Comparison of ENCODE assay signal across 18 cellular contexts in the genomic region with DNA sequence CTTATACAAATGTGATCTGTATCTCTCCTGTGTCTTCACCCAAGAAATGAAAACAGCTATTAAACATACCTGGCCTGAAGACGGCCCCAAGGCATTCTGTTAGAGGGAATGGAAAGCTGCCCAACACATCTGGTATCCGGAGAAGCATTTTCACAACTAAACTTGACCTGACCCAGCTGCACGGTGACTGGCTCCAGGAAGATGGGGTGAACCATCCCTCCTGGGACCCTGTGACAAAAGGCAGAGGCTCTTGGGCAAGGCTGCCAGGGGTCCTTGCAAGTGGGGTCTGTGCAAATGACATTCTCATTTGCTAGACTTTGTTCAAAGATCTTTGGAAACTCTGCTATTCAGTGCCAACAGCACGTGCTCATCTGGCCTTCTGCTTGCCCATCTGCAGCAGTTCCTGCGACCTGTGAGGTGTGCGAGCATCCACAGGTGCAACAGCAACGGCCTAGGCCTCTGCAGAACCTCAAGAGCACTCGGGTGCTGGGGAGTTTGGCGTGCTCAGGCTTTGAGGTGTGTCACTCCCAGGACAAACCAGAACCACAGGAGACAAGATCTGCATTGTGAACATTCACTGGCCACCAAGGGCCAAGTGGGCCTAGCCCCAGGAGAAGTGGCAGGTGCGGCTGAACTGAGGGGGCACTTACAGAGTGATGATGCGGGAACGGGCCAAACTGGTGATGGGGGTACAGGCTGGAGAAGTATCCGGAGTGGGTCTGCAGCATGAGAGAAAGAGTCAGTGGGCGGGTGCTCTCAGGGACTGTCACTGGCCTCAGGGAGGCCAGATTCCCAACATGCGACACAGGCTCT.
DNase-seq lines count a peak whose midpoint lies in the region; ATAC-seq, FAIRE-seq and TF ChIP-seq lines count a peak whose summit lies in the region.
"Had no signal": no experiment of that assay in that cellular context is flagged by ENCODE, and none has a peak within 500 bp of the region (broad histone marks: within the 10 kb centered on the region; RNA-seq: fewer than 3 reads in every experiment).

No MANE protein-coding gene starts in this region.

- peaks cover 21 to 27% of the 10 kb centered on the region in 2 donors for H3K4me1 Mint-ChIP-seq in immature natural killer cell
- H3K4me1 Mint-ChIP-seq: activated naive CD8-positive, alpha-beta T cell treated with anti-CD3 and anti-CD28 coated beads, Interleukin-2, amount 50 U/mL, for 24 hours; mesothelial cell of epicardium had no signal

- H2BK20ac ChIP-seq in H1 (ENCODE audit: low read length): no peak overlapping the region

- peaks cover 18% of the 10 kb centered on the region for H4K20me1 ChIP-seq in SK-N-SH (ENCODE audit: insufficient read depth)
- peaks cover 0 to 3% of the 10 kb centered on the region in 2 experiments for H4K20me1 ChIP-seq in H1 (replicated peaks in 1 of 2; ENCODE audit: control insufficient read depth in 1 of 2, insufficient read depth in 2 of 2, low read length in 2 of 2)

- no peaks in the 10 kb centered on the region for H3K23me2 ChIP-seq in H1 (ENCODE audit: low read depth, low read length)

- H3K36me3 Mint-ChIP-seq in immature natural killer cell: no peaks in the 10 kb centered on the region
- H3K36me3 Mint-ChIP-seq: CD4-positive, alpha-beta memory T cell had no signal

- peak overlapping the region; percentile 54; the same call in 1 of the 2 replicates for H2BK5ac ChIP-seq in H1 (ENCODE audit: low read depth, low read length)

- no peak overlapping the region for H3K4ac ChIP-seq in H1 (replicated peaks; ENCODE audit: insufficient read length, low read depth, low read length)

- TF ChIP-seq EP300 in SK-N-SH (IDR thresholded peaks at IDR 0.05; ENCODE audit: borderline replicate concordance in 1 of 2, low read depth in 1 of 2, low read length in 1 of 2): no peak
- TF ChIP-seq EP300 in H1 (IDR thresholded peaks at IDR 0.05; ENCODE audit: borderline replicate concordance in 1 of 2, low read depth in 2 of 2, low read length in 2 of 2): no peak
- no peak for TF ChIP-seq EP300 in ovary (IDR thresholded peaks at IDR 0.05)

- no peak overlapping the region for H3K4me3 Mint-ChIP-seq in immature natural killer cell
- H3K4me3 Mint-ChIP-seq: activated naive CD8-positive, alpha-beta T cell treated with anti-CD3 and anti-CD28 coated beads, Interleukin-2, amount 50 U/mL, for 24 hours; CD4-positive, alpha-beta memory T cell; mesothelial cell of epicardium had no signal

- no peak overlapping the region for H2BK120ac ChIP-seq in H1 (replicated peaks; ENCODE audit: low read depth, low read length)

- H3K27ac Mint-ChIP-seq in immature natural killer cell: no peak overlapping the region
- H3K27ac Mint-ChIP-seq: activated naive CD8-positive, alpha-beta T cell treated with anti-CD3 and anti-CD28 coated beads, Interleukin-2, amount 50 U/mL, for 24 hours had no signal

- no peak overlapping the region for H4K8ac ChIP-seq in H1 (ENCODE audit: extremely low read depth, insufficient read depth, low read length)

- H3K36me3 ChIP-seq in SK-N-SH (replicated peaks in 1 of 2; ENCODE audit: control insufficient read depth in 1 of 2, insufficient read depth in 2 of 2, low read length in 1 of 2) (peaks cover 17 to 35% of the 10 kb centered on the region in 2 experiments), H1 (ENCODE audit: control insufficient read depth in 2 of 4, insufficient read depth in 4 of 4, low read length in 3 of 4) (peaks cover 13 to 55% (median 34%) of the 10 kb centered on the region in 4 experiments), ovary (no peaks in the 10 kb centered on the region), uterus (no peaks in the 10 kb centered on the region)

- FAIRE-seq in H1 (lab: Jason Lieb, UNC): no peak

- H3K9me3 ChIP-seq in SK-N-SH: no peaks in the 10 kb centered on the region
- H3K9me3 ChIP-seq in H1 (ENCODE audit: insufficient read depth in 2 of 2, low read depth in 1 of 2, low read length in 1 of 2): no peaks in the 10 kb centered on the region
- no peaks in the 10 kb centered on the region for H3K9me3 ChIP-seq in ovary
- no peaks in the 10 kb centered on the region for H3K9me3 ChIP-seq in uterus

- H2BK15ac ChIP-seq in H1 (ENCODE audit: low read length): no peak overlapping the region

- H3K23ac ChIP-seq in H1 (ENCODE audit: insufficient read length): no peak overlapping the region

- peak overlapping the region in 1 of 2 experiments; percentile 95; a peak in 2 of 4 replicates for H3K27ac ChIP-seq in SK-N-SH (ENCODE audit: low read depth in 2 of 2, low read length in 1 of 2)
- H3K27ac ChIP-seq in H1 (ENCODE audit: low read depth, low read length): no peak overlapping the region
- peak overlapping the region; percentile 74 to 83 for H3K27ac ChIP-seq in ovary
- peak overlapping the region; percentile 85 to 99 for H3K27ac ChIP-seq in uterus
- H3K27ac ChIP-seq: 22Rv1, KMS-11 had no signal

- ATAC-seq in SK-N-SH treated with all-trans-retinoic acid at 6 μM for 48 hours: no peak
- ATAC-seq in GM21423 (IDR thresholded peaks at IDR 0.05; ENCODE audit: unreplicated experiment): no peak
- no peak for ATAC-seq in GM21576 (IDR thresholded peaks at IDR 0.05; ENCODE audit: unreplicated experiment)
- ATAC-seq: activated naive CD8-positive, alpha-beta T cell treated with anti-CD3 and anti-CD28 coated beads, Interleukin-2, amount 50 U/mL, for 24 hours had no signal

- no peaks in the 10 kb centered on the region for H3K79me1 ChIP-seq in H1 (ENCODE audit: low read depth, low read length)

- TF ChIP-seq RAD21 in SK-N-SH (IDR thresholded peaks at IDR 0.05; ENCODE audit: low read length) (no peak), H1 (IDR thresholded peaks at IDR 0.05 in 1 of 2, conservative IDR thresholded peaks at IDR 0.05 in 1 of 2; ENCODE audit: low read depth in 2 of 2, low read length in 2 of 2) (no peak)

- peaks cover 67% of the 10 kb centered on the region for H3F3A ChIP-seq in SK-N-SH (replicated peaks; ENCODE audit: insufficient read depth)

- POLR2A ChIA-PET in SK-N-SH (lab: Yijun Ruan, JAX) (no interaction called here), H1 (lab: Charles Lee; ENCODE audit: partially characterized antibody) (interaction anchor here (2.1 to 3.5 kb wide), 2 partner anchors 8 to 10 kb away, joined by 5 to 11 read pairs; no protein-coding TSS in a partner anchor)

- H3K56ac ChIP-seq in H1 (replicated peaks; ENCODE audit: insufficient read length, low read depth, low read length): no peak overlapping the region

- DNase-seq in SK-N-SH (no peak), H1 (ENCODE audit: low read depth in 1 of 2, low spot score in 2 of 2) (no peak), ovary (no peak), uterus (no peak), immature natural killer cell (no peak)
- DNase-seq: activated CD4-positive, alpha-beta T cell treated with anti-CD3 and anti-CD28 coated beads for 1 hour; activated naive CD8-positive, alpha-beta T cell treated with anti-CD3 and anti-CD28 coated beads, Interleukin-2, amount 50 U/mL, for 24 hours; activated T-cell treated with anti-CD3 and anti-CD28 coated beads for 4 hours; CD4-positive, alpha-beta memory T cell; NCI-H524 treated with DMSO at 0.1 percent for 48 hours; RPMI8226; T-helper 2 cell had no signal

- no peak overlapping the region for H3K18ac ChIP-seq in H1 (ENCODE audit: extremely low read depth, low read length)

- peak overlapping the region; percentile 32; the same call in 1 of the 2 replicates for H3K9ac ChIP-seq in SK-N-SH
- no peak overlapping the region for H3K9ac ChIP-seq in H1 (replicated peaks in 1 of 4; ENCODE audit: extremely low read depth in 1 of 4, low read depth in 3 of 4, low read length in 3 of 4)
- H3K9ac ChIP-seq: KMS-11 had no signal

- H3K4me3 ChIP-seq in SK-N-SH (ENCODE audit: low read depth in 2 of 2, low read length in 1 of 2) (no peak overlapping the region), H1 (ENCODE audit: extremely low read depth in 1 of 4, insufficient read depth in 2 of 4, low read depth in 3 of 4, low read length in 4 of 4) (no peak overlapping the region), ovary (no peak overlapping the region), uterus (no peak overlapping the region)

- TF ChIP-seq POLR2A in H1 (IDR thresholded peaks at IDR 0.05; ENCODE audit: control extremely low read depth in 1 of 2, low read depth in 2 of 2, low read length in 2 of 2): no peak
- no peak for TF ChIP-seq POLR2A in ovary (IDR thresholded peaks at IDR 0.05)
- TF ChIP-seq POLR2A in uterus (IDR thresholded peaks at IDR 0.05): no peak

- H2AFZ ChIP-seq in SK-N-SH (ENCODE audit: low read depth): no peak overlapping the region
- no peak overlapping the region for H2AFZ ChIP-seq in H1 (ENCODE audit: low read length)

- no peak for TF ChIP-seq CTCF in SK-N-SH (IDR thresholded peaks at IDR 0.05)
- TF ChIP-seq CTCF in H1 (IDR thresholded peaks at IDR 0.05; ENCODE audit: control extremely low read depth in 1 of 3, insufficient read depth in 1 of 3, low read depth in 1 of 3, low read length in 3 of 3): no peak
- TF ChIP-seq CTCF in ovary (IDR thresholded peaks at IDR 0.05): no peak
- no peak for TF ChIP-seq CTCF in uterus (IDR thresholded peaks at IDR 0.05)

- H3K27me3 ChIP-seq in SK-N-SH (ENCODE audit: insufficient read depth) (no peaks in the 10 kb centered on the region), H1 (replicated peaks in 1 of 4; ENCODE audit: control insufficient read depth in 3 of 4, extremely low read depth in 1 of 4, insufficient read depth in 3 of 4, low read length in 3 of 4) (no peaks in the 10 kb centered on the region), ovary (no peaks in the 10 kb centered on the region), uterus (no peaks in the 10 kb centered on the region)

- peaks cover 0 to 8% (median 8%) of the 10 kb centered on the region in 3 donors for H3K27me3 Mint-ChIP-seq in immature natural killer cell (ENCODE audit: low read depth in 3 of 3)

- H3K4me2 ChIP-seq in SK-N-SH (peak overlapping the region; percentile 47; the same call in 1 of the 2 replicates), H1 (ENCODE audit: insufficient read depth in 1 of 2, low read depth in 2 of 2, low read length in 2 of 2) (no peak overlapping the region)
- H3K4me2 ChIP-seq: KMS-11 had no signal

- H3K14ac ChIP-seq in H1 (ENCODE audit: insufficient read length): no peak overlapping the region

- peaks cover 17% of the 10 kb centered on the region; the same call in 1 of the 2 replicates for H3K79me2 ChIP-seq in SK-N-SH (ENCODE audit: insufficient read depth)
- no peaks in the 10 kb centered on the region for H3K79me2 ChIP-seq in H1 (ENCODE audit: control insufficient read depth in 1 of 2, insufficient read depth in 2 of 2, low read length in 2 of 2)

- H4K91ac ChIP-seq in H1 (replicated peaks; ENCODE audit: insufficient read length, low read length): no peak overlapping the region

- H3K4me1 ChIP-seq in SK-N-SH (ENCODE audit: control insufficient read depth in 1 of 2, insufficient read depth in 2 of 2, low read depth in 1 of 2, low read length in 1 of 2) (peaks cover 3 to 52% of the 10 kb centered on the region in 2 experiments; a peak in 3 of 4 replicates), H1 (replicated peaks in 1 of 4; ENCODE audit: control insufficient read depth in 3 of 4, insufficient read depth in 4 of 4, low read length in 3 of 4) (peaks cover 0 to 3% (median under 1%) of the 10 kb centered on the region in 4 experiments; a peak in 3 of 7 replicates), ovary (ENCODE audit: insufficient read depth) (peaks cover 13% of the 10 kb centered on the region), uterus (peaks cover 20 to 28% of the 10 kb centered on the region in 2 donors)

- intact Hi-C loops in ovary (cut with DNase I) (loop anchor here in 1 of 4 donors (5.0 kb wide), 1 partner anchor 279 kb away; the partner anchor contains the start of gene TRA2B), uterus (cut with DNase I; ENCODE audit: low total_unique reads) (no loop called here)

- no peaks in the 10 kb centered on the region for H3K9me3 Mint-ChIP-seq in immature natural killer cell
- H3K9me3 Mint-ChIP-seq: activated naive CD8-positive, alpha-beta T cell treated with anti-CD3 and anti-CD28 coated beads, Interleukin-2, amount 50 U/mL, for 24 hours; CD4-positive, alpha-beta memory T cell; mesothelial cell of epicardium had no signal

- no peak overlapping the region for H2BK12ac ChIP-seq in H1 (ENCODE audit: low read depth, low read length)

- no peak overlapping the region for H4K5ac ChIP-seq in H1 (ENCODE audit: insufficient read length, low read depth, low read length)

- 82% methylated on average over 9 of the region's 15 CpGs for WGBS in SK-N-SH (ENCODE audit: low lambda C conversion rate)
- 90% methylated on average over 15 of the region's 15 CpGs; no CpG with 5 or more reads in 1 of the 2 experiments for WGBS in H1 (ENCODE audit: extremely low coverage in 1 of 2, insufficient coverage in 1 of 2, insufficient read length in 1 of 2, insufficient replicate concordance in 2 of 2, low coverage in 1 of 2, low lambda C conversion rate in 2 of 2, missing lambda C conversion rate in 1 of 2), 2 experiments
- 87 to 89% (median 89%) methylated on average over 15 of the region's 15 CpGs for WGBS in ovary, 3 donors

- CTCF ChIA-PET in SK-N-SH (lab: Yijun Ruan, JAX): interaction anchor here (0.6 to 6.7 kb wide), 7 partner anchors 14 to 286 kb away, joined by 3 to 194 read pairs (median 31); no protein-coding TSS in a partner anchor
- CTCF ChIA-PET in H1 (lab: Charles Lee; ENCODE audit: partially characterized antibody): interaction anchor here (0.6 to 6.9 kb wide), 9 partner anchors 10 to 1187 kb away, joined by 3 to 67 read pairs (median 6); no protein-coding TSS in a partner anchor

- no peaks in the 10 kb centered on the region for H3K9me2 ChIP-seq in SK-N-SH

- H2AK5ac ChIP-seq in H1 (ENCODE audit: low read depth, low read length): no peak overlapping the region

Comparison
In these comparisons a context has a peak if more than half of its experiments do, and no peak if none do; other contexts are left out.
1. Of the 17 proteins assayed by ChIP-seq in both H1 and SK-N-SH: peak only in H1: POLR2AphosphoS5; only in SK-N-SH: none; in both: none; in neither: 16.